ENCODE assay signal across 1 cellular context in genomic region chr5:75668348-75668895, GRCh38.
TF ChIP-seq lines count a peak whose summit lies in the region.

No MANE protein-coding gene starts in this region.

TF ChIP-seq in HEK293T, 16 proteins besides CTCF, POLR2A, EP300 and RAD21 (continued from another document):
- TF ChIP-seq PKNOX1 (IDR thresholded peaks at IDR 0.05), result no peak
- TF ChIP-seq BHLHE40 (IDR thresholded peaks at IDR 0.05; ENCODE audit: borderline replicate concordance), result no peak
- TF ChIP-seq ARNT (IDR thresholded peaks at IDR 0.05), result no peak
- TF ChIP-seq NFRKB (IDR thresholded peaks at IDR 0.05), result no peak
- TF ChIP-seq SP1 (IDR thresholded peaks at IDR 0.05), result no peak
